In genomic region chr19:39031368-39032163, GRCh38 we compare ENCODE assay signal across 7 cellular contexts. TPM values are rescaled to one million over a fixed set of nuclear protein-coding genes. Genes with fewer than 3 reads are reported as not detected.
DNase-seq lines count a peak whose midpoint lies in the region; ATAC-seq and TF ChIP-seq lines count a peak whose summit lies in the region.

No MANE protein-coding gene starts in this region.

- H3K4me1 ChIP-seq in KMS-11 (ENCODE audit: low read depth, poor library complexity, severe bottlenecking) (peaks cover 10% of the 10 kb centered on the region), testis (peaks cover 14% of the 10 kb centered on the region)

- no peak overlapping the region for H3K4me3 ChIP-seq in KMS-11 (IDR thresholded peaks at IDR 0.05; ENCODE audit: insufficient read depth, low read depth, low read length)
- H3K4me3 ChIP-seq in testis, result peak overlapping the region; percentile 62 to 68

- intact Hi-C loops in Right ventricle myocardium superior (cut with DNase I), result no loop called here
- intact Hi-C loops in testis (cut with DNase I; ENCODE audit: low total_unique reads), result no loop called here

- peak; percentile 27 for TF ChIP-seq POLR2A in GM18951 (IDR thresholded peaks at IDR 0.05; ENCODE audit: extremely low read depth, insufficient read depth, insufficient read length)
- TF ChIP-seq POLR2A in testis (IDR thresholded peaks at IDR 0.05), result no peak

- 1% methylated on average over 25 to 47 of the region's 58 CpGs for WGBS in testis, 2 donors

- H3K27ac ChIP-seq in KMS-11 (no peak overlapping the region), testis (peak overlapping the region in 1 of 2 donors; percentile 12)

- peak overlapping the region; percentile 89 for H2AFZ ChIP-seq in KMS-11 (ENCODE audit: low read depth)

- H3K27ac Mint-ChIP-seq in activated naive CD8-positive, alpha-beta T cell, result no peak overlapping the region
- no peak overlapping the region for H3K27ac Mint-ChIP-seq in osteocyte (ENCODE audit: unreplicated experiment)

- H3K9ac ChIP-seq in KMS-11, result peak overlapping the region; percentile 52; the same call in 1 of the 2 replicates

- peak; percentile 77 for DNase-seq in SKM-1 treated with dmso at 0.1 percent for 144 hours (lab: John Stamatoyannopoulos, UW; ENCODE audit: unreplicated experiment)
- DNase-seq in Right ventricle myocardium superior, result peak; percentile 92
- DNase-seq in osteocyte (ENCODE audit: extremely low spot score, unreplicated experiment), result peak; percentile 91
- DNase-seq in testis, result peak; percentile 96

- H3K27me3 ChIP-seq in KMS-11 (ENCODE audit: insufficient read depth, low read depth) (peaks cover 4% of the 10 kb centered on the region; the same call in 1 of the 2 replicates), testis (no peaks in the 10 kb centered on the region)

- no peaks in the 10 kb centered on the region for H4K20me1 ChIP-seq in KMS-11 (ENCODE audit: insufficient read depth)

- TF ChIP-seq CTCF in KMS-11 (conservative IDR thresholded peaks at IDR 0.05; ENCODE audit: low read depth, low read length) (no peak), osteocyte (IDR thresholded peaks at IDR 0.05) (no peak), testis (IDR thresholded peaks at IDR 0.05) (no peak)

- peak overlapping the region; percentile 54 for H3K4me2 ChIP-seq in KMS-11

- H3K27me3 Mint-ChIP-seq in activated naive CD8-positive, alpha-beta T cell, result peaks cover 3% of the 10 kb centered on the region
- H3K27me3 Mint-ChIP-seq in osteocyte (ENCODE audit: unreplicated experiment), result peaks cover 3% of the 10 kb centered on the region

- H3K79me2 ChIP-seq in KMS-11 (ENCODE audit: insufficient read depth, low read depth), result no peaks in the 10 kb centered on the region

- H3K36me3 ChIP-seq in KMS-11 (ENCODE audit: insufficient read depth) (no peaks in the 10 kb centered on the region), testis (ENCODE audit: low read depth, missing control alignments) (no peaks in the 10 kb centered on the region)

- no peaks in the 10 kb centered on the region for H3K9me3 ChIP-seq in testis

- peaks cover 10% of the 10 kb centered on the region for H3K4me1 Mint-ChIP-seq in activated naive CD8-positive, alpha-beta T cell (ENCODE audit: low read depth)
- H3K4me1 Mint-ChIP-seq in osteocyte (ENCODE audit: unreplicated experiment), result peaks cover 16% of the 10 kb centered on the region

- no peaks in the 10 kb centered on the region for H3K36me3 Mint-ChIP-seq in activated naive CD8-positive, alpha-beta T cell
- H3K36me3 Mint-ChIP-seq in osteocyte (ENCODE audit: unreplicated experiment), result peaks cover 3% of the 10 kb centered on the region

- peak; percentile 98 for ATAC-seq in Right ventricle myocardium superior (ENCODE audit: poor library complexity)

- in situ Hi-C loops in GM18951 (cut with MboI; ENCODE audit: low sequenced_read_pairs, unreplicated experiment), result no loop called here

- H3K9me3 Mint-ChIP-seq in activated naive CD8-positive, alpha-beta T cell (ENCODE audit: low read depth), result no peaks in the 10 kb centered on the region
- no peaks in the 10 kb centered on the region for H3K9me3 Mint-ChIP-seq in osteocyte (ENCODE audit: unreplicated experiment)

- H3K4me3 Mint-ChIP-seq in activated naive CD8-positive, alpha-beta T cell, result peak overlapping the region; percentile 59
- H3K4me3 Mint-ChIP-seq in osteocyte (ENCODE audit: unreplicated experiment), result peak overlapping the region; percentile 70

RNA-seq across cellular contexts. Expression of gene FBXO27, which starts 0.8 kb away (rescaled TPM):
- total RNA-seq in Right ventricle myocardium superior (13.0 TPM), osteocyte (4.4 and 6.0 TPM in 2 replicates), testis (10 to 100 TPM; 11.3 to 16.5 TPM)
- polyA plus RNA-seq in testis (ENCODE audit: insufficient read depth, low read depth, low replicate concordance), result 15.5 TPM

RNA-seq across cellular contexts. Expression of gene ACP7, which starts 52.6 kb away (rescaled TPM):
- not detected for total RNA-seq in Right ventricle myocardium superior
- total RNA-seq in osteocyte, result not detected in 2 replicates
- total RNA-seq in testis, result not detected
- polyA plus RNA-seq in testis (ENCODE audit: insufficient read depth, low read depth, low replicate concordance), result not detected

RNA-seq across cellular contexts. Expression of gene FBXO17, which starts 56.0 kb away (rescaled TPM):
- 1.7 TPM for total RNA-seq in Right ventricle myocardium superior
- 41.3 and 44.9 TPM in 2 replicates for total RNA-seq in osteocyte
- total RNA-seq in testis, result 10 to 100 TPM; 11.8 to 14.2 TPM
- 10.3 TPM for polyA plus RNA-seq in testis (ENCODE audit: insufficient read depth, low read depth, low replicate concordance)
